In the genomic region with DNA sequence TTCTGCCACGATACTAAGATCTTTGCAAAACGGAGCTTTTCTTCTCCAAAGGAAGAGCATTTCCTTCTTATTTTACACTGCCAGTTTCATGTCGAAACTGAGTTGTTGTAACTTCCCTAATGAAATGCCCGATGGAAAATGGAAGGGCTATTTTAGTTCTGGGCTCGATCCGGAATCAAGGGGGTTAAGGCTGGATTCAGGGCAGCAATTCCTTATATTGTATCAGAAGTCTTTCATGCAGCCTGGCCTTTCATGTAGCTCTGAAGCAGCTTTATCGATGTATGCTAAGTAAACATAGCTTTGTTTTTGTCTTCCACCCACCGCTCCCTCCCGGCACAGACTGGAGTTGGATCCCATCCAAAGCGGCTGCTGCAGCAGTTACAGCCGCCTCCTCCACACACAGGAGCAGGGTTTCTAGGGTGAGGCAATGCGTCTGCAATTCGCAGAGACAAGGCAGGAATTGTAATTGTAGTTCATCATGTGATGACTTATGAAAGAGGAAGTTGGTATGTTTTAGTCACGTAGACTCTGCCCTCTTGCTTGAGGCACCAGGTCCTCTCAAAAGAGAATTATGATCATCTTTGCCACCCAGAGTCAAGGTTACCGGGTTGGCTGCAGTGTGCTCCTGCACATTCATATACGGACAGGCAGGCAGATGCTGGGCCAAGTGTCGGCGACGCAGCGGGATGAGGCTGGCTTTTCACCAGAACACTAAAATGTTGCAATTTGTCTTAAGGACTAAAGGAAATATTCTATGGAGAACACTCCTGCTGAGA, we compare ENCODE assay signal across 8 cellular contexts. TPM values are rescaled to one million over a fixed set of nuclear protein-coding genes. Genes with fewer than 3 reads are reported as not detected.
A peak's percentile ranks its signal among the peaks of the same experiment; 100 is the strongest.
DNase-seq lines count a peak whose midpoint lies in the region; ATAC-seq and TF ChIP-seq lines count a peak whose summit lies in the region.

No MANE protein-coding gene starts in this region.

- intact Hi-C loops in left ventricle myocardium superior (cut with micrococcal nuclease), result loop anchor here (5.0 kb wide), 2 partner anchors 110 to 470 kb away; no protein-coding TSS in a partner anchor

- DNase-seq in NCI-H146 (lab: John Stamatoyannopoulos, UW) (peak; percentile 98), T follicular helper cell (ENCODE audit: low read depth) (peak; percentile 86), left ventricle myocardium superior (peak; percentile 89), renal cortical epithelial cell (ENCODE audit: low read depth) (peak; percentile 99)

- ATAC-seq in HG02678 (IDR thresholded peaks at IDR 0.05; ENCODE audit: unreplicated experiment) (peak; percentile 26), left ventricle myocardium superior (peak; percentile 58), HG03025 (IDR thresholded peaks at IDR 0.05; ENCODE audit: low FRiP score, unreplicated experiment) (no peak)

- peak; percentile 42 for TF ChIP-seq POLR2A in GM10847 (IDR thresholded peaks at IDR 0.05; ENCODE audit: extremely low read depth, insufficient read length)

- H3K27ac ChIP-seq in angular gyrus (ENCODE audit: low read depth, low read length), result peak overlapping the region; percentile 95

RNA-seq across cellular contexts. Expression of gene IRF2BP2, which starts 2.6 kb away (rescaled TPM):
- total RNA-seq in left ventricle myocardium superior (124 TPM), renal cortical epithelial cell (53.0 and 79.6 TPM in 2 replicates)
